30 cellular contexts compared by ENCODE assay signal in genomic region chr5:157640406-157640805, GRCh38. TPM values are rescaled to one million over a fixed set of nuclear protein-coding genes. Genes with fewer than 3 reads are reported as not detected.
"Had no signal": no experiment of that assay in that cellular context is flagged by ENCODE, and none has a peak within 500 bp of the region (broad histone marks: within the 10 kb centered on the region; RNA-seq: fewer than 3 reads in every experiment).

No MANE protein-coding gene starts in this region.

- H3K27ac Mint-ChIP-seq: naive thymus-derived CD4-positive, alpha-beta T cell had no signal

- H3K9me3 ChIP-seq: esophagus squamous epithelium, gastrocnemius medialis, heart right ventricle, left lung, lower lobe of right lung had no signal

- DNase-seq: dermis blood vessel endothelial cell; dorsolateral prefrontal cortex; effector CD4-positive, alpha-beta T cell; effector memory CD4-positive, alpha-beta T cell; erythroblast; esophagus squamous epithelium; foreskin fibroblast; foreskin melanocyte; gastrocnemius medialis; glutamatergic neuron; head of caudate nucleus; heart right ventricle; hippocampal formation; left cardiac atrium; left lung; left ventricle myocardium superior; lower lobe of right lung; mesenchymal stem cell; midbrain; naive thymus-derived CD4-positive, alpha-beta T cell had no signal

- H3K4me3 ChIP-seq: coronary artery, dorsolateral prefrontal cortex, esophagus squamous epithelium, gastrocnemius medialis, heart right ventricle, left lung, lower lobe of right lung had no signal

- H3K4me1 Mint-ChIP-seq: naive thymus-derived CD4-positive, alpha-beta T cell had no signal

- ATAC-seq: esophagus mucosa; gastrocnemius medialis; heart right ventricle; left cardiac atrium; left lung; left ventricle myocardium superior; lower lobe of right lung; naive thymus-derived CD4-positive, alpha-beta T cell had no signal

- H3K27ac ChIP-seq: coronary artery, dorsolateral prefrontal cortex, epithelial cell of prostate, esophagus squamous epithelium, gastrocnemius medialis, heart right ventricle, left lung, lower lobe of right lung had no signal

- H3K4me3 Mint-ChIP-seq: naive thymus-derived CD4-positive, alpha-beta T cell had no signal

- H3K4me1 ChIP-seq: esophagus squamous epithelium, gastrocnemius medialis, heart right ventricle, left lung, lower lobe of right lung had no signal

- H3K36me3 ChIP-seq: esophagus squamous epithelium, gastrocnemius medialis, heart right ventricle, left lung, lower lobe of right lung had no signal

- H3K27me3 ChIP-seq: dorsolateral prefrontal cortex, esophagus squamous epithelium, gastrocnemius medialis, heart right ventricle, left lung had no signal

- H3K9me3 Mint-ChIP-seq: naive thymus-derived CD4-positive, alpha-beta T cell had no signal

RNA-seq across cellular contexts. Expression of gene SOX30, which starts 11.8 kb away (rescaled TPM):
- total RNA-seq: esophagus mucosa, esophagus squamous epithelium, gastrocnemius medialis, glomerular endothelial cell, left ventricle myocardium superior, lower lobe of right lung, lung microvascular endothelial cell, mononuclear cell had no signal

RNA-seq across cellular contexts. Expression of gene C5orf52, which starts 30.9 kb away (rescaled TPM):
- total RNA-seq: dermis blood vessel endothelial cell; esophagus mucosa; esophagus squamous epithelium; gastrocnemius medialis; glomerular endothelial cell; heart right ventricle; kidney epithelial cell; left cardiac atrium; left lung; left ventricle myocardium superior; lower leg skin; lower lobe of right lung; lung microvascular endothelial cell; mononuclear cell; mucosa of gallbladder; naive thymus-derived CD4-positive, alpha-beta T cell had no signal
- polyA plus RNA-seq: heart right ventricle; keratinocyte; naive thymus-derived CD4-positive, alpha-beta T cell had no signal
